27 cellular contexts compared by ENCODE assay signal in genomic region chrX:119222932-119223331, GRCh38.
"Had no signal": no experiment of that assay in that cellular context is flagged by ENCODE, and none has a peak within 500 bp of the region (broad histone marks: within the 10 kb centered on the region; RNA-seq: fewer than 3 reads in every experiment).

No MANE protein-coding gene starts in this region.

- H3K4me1 ChIP-seq: ascending aorta had no signal

- DNase-seq: activated B cell treated with CpG ODN at 0.5 μM for 24 hours; activated CD4-positive, alpha-beta memory T cell treated with anti-CD3 and anti-CD28 coated beads, Interleukin-2, amount 10 ng/mL, durations not matched to agents 7 days and 5 days; activated CD4-positive, alpha-beta T cell treated with anti-CD3 and anti-CD28 coated beads for 4 hours; activated CD4-positive, alpha-beta T cell treated with anti-CD3 and anti-CD28 coated beads, Interleukin-2, amount 10 ng/mL, durations not matched to agents 24 days and 14 days; activated CD4-positive, alpha-beta T cell treated with anti-CD3 and anti-CD28 coated beads, Interleukin-2, amount 50 U/mL, for 48 hours; activated CD4-positive, CD25-positive, alpha-beta regulatory T cell treated with anti-CD3 and anti-CD28 coated beads, Interleukin-2, amount 50 U/mL, for 72 hours; activated CD8-positive, alpha-beta memory T cell treated with anti-CD3 and anti-CD28 coated beads for 24 hours; activated CD8-positive, alpha-beta memory T cell treated with anti-CD3 and anti-CD28 coated beads, Interleukin-2, amount 10 ng/mL, durations not matched to agents 7 days and 5 days; activated CD8-positive, alpha-beta memory T cell treated with anti-CD3 and anti-CD28 coated beads, Interleukin-2, amount 50 U/mL, for 48 hours; activated CD8-positive, alpha-beta T cell treated with anti-CD3 and anti-CD28 coated beads, Interleukin-2, amount 10 ng/mL, durations not matched to agents 7 days and 5 days; activated effector memory CD4-positive, alpha-beta T cell treated with Interleukin-2 at 50 U/mL for 16 hours; activated gamma-delta T cell; activated naive CD4-positive, alpha-beta T cell treated with anti-CD3 and anti-CD28 coated beads, Interleukin-2, amount 10 ng/mL, durations not matched to agents 7 days and 5 days; activated naive CD4-positive, alpha-beta T cell treated with Interleukin-2 at 50 U/mL for 16 hours; activated naive CD8-positive, alpha-beta T cell treated with anti-CD3 and anti-CD28 coated beads, Interleukin-2, amount 10 ng/mL, durations not matched to agents 7 days and 5 days; activated naive CD8-positive, alpha-beta T cell treated with anti-CD3 and anti-CD28 coated beads, Interleukin-2, amount 50 U/mL, for 24 hours; activated T-cell treated with anti-CD3 and anti-CD28 coated beads, Interleukin-2, amount 50 U/mL, for 24 hours; activated T-cell treated with anti-CD3 and anti-CD28 coated beads, Interleukin-2, amount 50 U/mL, for 48 hours; amygdala; anterior cingulate cortex; caudate nucleus; cerebellar nuclear complex; T-helper 2 cell; T-helper 9 cell had no signal

- H3K27me3 ChIP-seq: ascending aorta, cardiac muscle cell had no signal

- H3K36me3 ChIP-seq: ascending aorta, cardiac muscle cell had no signal

- H3K9me3 ChIP-seq: ascending aorta had no signal

- ATAC-seq: activated CD8-positive, alpha-beta memory T cell treated with anti-CD3 and anti-CD28 coated beads, Interleukin-2, amount 10 ng/mL, durations not matched to agents 7 days and 5 days; activated CD8-positive, alpha-beta T cell treated with anti-CD3 and anti-CD28 coated beads, Interleukin-2, amount 10 ng/mL, durations not matched to agents 7 days and 5 days; activated naive CD8-positive, alpha-beta T cell treated with anti-CD3 and anti-CD28 coated beads, Interleukin-2, amount 50 U/mL, for 24 hours had no signal

- H3K4me3 ChIP-seq: ascending aorta, cardiac muscle cell had no signal

- H3K27ac ChIP-seq: ascending aorta, cardiac muscle cell, VCaP had no signal
